ENCODE assay signal across 1 cellular context in the genomic region with DNA sequence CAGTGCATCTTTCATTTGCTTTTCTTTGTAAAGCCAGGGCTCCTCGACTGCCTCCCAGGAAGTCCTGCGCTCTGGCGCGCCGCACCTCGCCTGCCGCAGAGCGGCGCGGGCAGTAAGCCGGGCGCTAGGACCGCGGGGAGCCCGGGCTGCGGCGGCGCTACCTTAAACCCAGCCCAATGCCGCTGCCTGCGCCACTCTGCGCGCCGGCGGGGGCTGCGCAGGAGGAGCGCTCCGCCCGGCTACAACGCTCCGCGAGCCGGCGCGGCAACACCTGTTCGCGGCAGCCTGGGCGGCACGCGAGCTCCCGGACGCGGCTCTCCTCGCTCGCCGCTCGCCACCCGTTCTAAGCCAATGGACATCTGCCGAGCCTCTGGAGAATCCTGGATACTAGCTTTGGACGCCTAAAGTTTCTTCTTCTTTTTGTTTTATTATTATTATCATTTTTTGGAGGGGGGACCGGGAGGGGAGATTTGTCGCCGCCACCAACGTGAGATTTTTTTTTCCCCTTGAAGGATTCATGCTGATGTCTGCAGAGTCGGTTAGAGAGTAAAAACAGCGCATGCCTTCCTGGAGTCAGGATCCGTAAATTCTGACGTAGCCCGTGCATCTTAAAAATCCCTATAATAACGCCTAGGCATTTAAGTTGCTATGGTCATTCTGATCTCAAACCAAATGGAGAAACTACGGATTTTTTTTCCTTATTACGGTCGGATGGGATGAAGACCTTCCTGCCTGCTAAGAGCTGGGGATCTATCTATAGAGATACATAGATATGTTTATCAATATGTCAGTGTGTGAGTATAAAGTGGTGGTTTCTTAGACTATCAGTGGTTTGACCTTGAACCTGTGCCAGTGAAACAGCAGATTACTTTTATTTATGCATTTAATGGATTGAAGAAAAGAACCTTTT.
TF ChIP-seq lines count a peak whose summit lies in the region.

A gene (plus strand): TSS at position 191 of the 910 bp plus-strand sequence. CDS start 840 bp downstream, outside the sequence.

TF ChIP-seq in HCT116, 20 proteins besides CTCF, POLR2A, EP300 and RAD21 (continued from another document):
- TF ChIP-seq JUND (IDR thresholded peaks at IDR 0.05): no peak
- peak; percentile 78 for TF ChIP-seq TCF7L2 (IDR thresholded peaks at IDR 0.05; ENCODE audit: borderline replicate concordance, extremely low read depth, insufficient read depth, insufficient read length)
- no peak for TF ChIP-seq EZH2 (IDR thresholded peaks at IDR 0.05)
